ENCODE assay signal across 30 cellular contexts in genomic region chr10:5651086-5651764, GRCh38. TPM values are rescaled to one million over a fixed set of nuclear protein-coding genes. Genes with fewer than 3 reads are reported as not detected.
DNase-seq lines count a peak whose midpoint lies in the region; ATAC-seq and TF ChIP-seq lines count a peak whose summit lies in the region.
"Had no signal": no experiment of that assay in that cellular context is flagged by ENCODE, and none has a peak within 500 bp of the region (broad histone marks: within the 10 kb centered on the region; RNA-seq: fewer than 3 reads in every experiment).

No MANE protein-coding gene starts in this region.

- H3K4me3 ChIP-seq in right cardiac atrium (ENCODE audit: low read length) = no peak overlapping the region
- H3K4me3 ChIP-seq in sigmoid colon = no peak overlapping the region
- H3K4me3 ChIP-seq: esophagus muscularis mucosa, ovary, tibial nerve had no signal

- no peak for TF ChIP-seq EP300 in sigmoid colon (IDR thresholded peaks at IDR 0.05)

- no peak for ATAC-seq in right cardiac atrium
- ATAC-seq in HG03025 (IDR thresholded peaks at IDR 0.05; ENCODE audit: low FRiP score, unreplicated experiment) = no peak
- ATAC-seq: activated CD4-positive, CD25-positive, alpha-beta regulatory T cell treated with anti-CD3 and anti-CD28 coated beads, Interleukin-2, amount 50 U/mL, for 24 hours; natural killer cell treated with Interleukin-12 subunit alpha and Interleukin-12 subunit beta and Interleukin-15 and Interleukin-18, amount 100 ng/mL, for 72 hours; PC-3 had no signal

- no peaks in the 10 kb centered on the region for H3K9me3 ChIP-seq in right cardiac atrium (ENCODE audit: control insufficient read depth, low read length)
- no peaks in the 10 kb centered on the region for H3K9me3 ChIP-seq in sigmoid colon
- H3K9me3 ChIP-seq: esophagus muscularis mucosa, ovary, SK-N-SH, tibial nerve had no signal

- H3K4me1 ChIP-seq in right cardiac atrium (ENCODE audit: control insufficient read depth, insufficient read depth, low read length) = peaks cover 4% of the 10 kb centered on the region
- no peaks in the 10 kb centered on the region for H3K4me1 ChIP-seq in sigmoid colon

- H3K27me3 ChIP-seq in right cardiac atrium (ENCODE audit: control insufficient read depth, insufficient read depth) (no peaks in the 10 kb centered on the region), sigmoid colon (no peaks in the 10 kb centered on the region)
- H3K27me3 ChIP-seq: esophagus muscularis mucosa, ovary, tibial nerve had no signal

- peak overlapping the region; percentile 13 for H3K27ac ChIP-seq in right cardiac atrium (ENCODE audit: low read length)
- H3K27ac ChIP-seq in sigmoid colon = peak overlapping the region in 3 of 4 donors; percentile 14 to 29 (median 22)
- H3K27ac ChIP-seq: 22Rv1, HL-60 had no signal

- TF ChIP-seq CTCF in sigmoid colon (IDR thresholded peaks at IDR 0.05) = no peak

- TF ChIP-seq POLR2A in sigmoid colon (IDR thresholded peaks at IDR 0.05) = no peak

- intact Hi-C loops in right cardiac atrium (cut with DNase I) = no loop called here
- intact Hi-C loops in sigmoid colon (cut with DNase I) = no loop called here

- 85% methylated on average over 25 of the region's 25 CpGs for WGBS in right cardiac atrium
- 92 to 94% methylated on average over 25 of the region's 25 CpGs for WGBS in sigmoid colon, 2 donors

- peak; percentile 19 for DNase-seq in NCI-H82 (lab: John Stamatoyannopoulos, UW)
- DNase-seq in NCI-H82 treated with DMSO at 0.1 percent for 48 hours (lab: John Stamatoyannopoulos, UW; ENCODE audit: unreplicated experiment) = no peak
- no peak for DNase-seq in right cardiac atrium
- DNase-seq in sigmoid colon = no peak
- no peak for DNase-seq in NCI-H1105 (lab: John Stamatoyannopoulos, UW)
- DNase-seq in Ammon's horn (ENCODE audit: low spot score) = no peak
- DNase-seq in activated CD4-positive, CD25-positive, alpha-beta regulatory T cell treated with anti-CD3 and anti-CD28 coated beads, Interleukin-2, amount 50 U/mL, for 72 hours = no peak
- DNase-seq: activated CD4-positive, alpha-beta memory T cell treated with anti-CD3 and anti-CD28 coated beads, Interleukin-2, amount 10 ng/mL, durations not matched to agents 7 days and 5 days; activated CD8-positive, alpha-beta memory T cell treated with anti-CD3 and anti-CD28 coated beads, Interleukin-2, amount 50 U/mL, for 4 hours; activated naive CD4-positive, alpha-beta T cell treated with Interleukin-2 at 50 U/mL for 16 hours; Calu3; cerebellar nuclear complex; DMS79; GF-D8; kidney glomerular epithelial cell; MM.1S; NCI-H2029; NCI-H524 treated with DMSO at 0.1 percent for 48 hours; NK-92 treated with Interleukin-12 subunit alpha and Interleukin-12 subunit beta, amount 100 ng/mL, for 24 hours; PC-3; SK-N-SH; stimulated activated CD4-positive, alpha-beta T cell treated with anti-CD3 and anti-CD28 coated beads, Interleukin-2, amount 100 ng/mL, for 24 hours had no signal

- peaks cover 0 to 47% (median 9%) of the 10 kb centered on the region in 4 donors for H3K36me3 ChIP-seq in sigmoid colon
- H3K36me3 ChIP-seq: ovary had no signal

RNA-seq across cellular contexts. Expression of gene ASB13, which starts 15.2 kb away (rescaled TPM):
- total RNA-seq in right cardiac atrium (10 to 100 TPM; 15.0 to 20.6 (median 17.5) TPM), sigmoid colon (10 to 100 TPM; 13.2 to 23.5 (median 17.1) TPM)
- polyA plus RNA-seq in right cardiac atrium (17.1 TPM), sigmoid colon (10 to 100 TPM; 26.5 to 52.0 (median 48.0) TPM)

RNA-seq across cellular contexts. Expression of gene TASOR2, which starts 33.4 kb away (rescaled TPM):
- total RNA-seq in right cardiac atrium (10 to 100 TPM; 41.1 to 51.7 (median 49.3) TPM), sigmoid colon (10 to 100 TPM; 56.6 to 66.7 (median 58.8) TPM)
- polyA plus RNA-seq in right cardiac atrium (9.7 TPM), sigmoid colon (10 to 100 TPM in 1 of 3 donors, 1 to 10 TPM in 2; 3.5 to 12.7 (median 4.8) TPM)
